In genomic region chrX:41692162-41692749, GRCh38 we compare ENCODE assay signal across 12 cellular contexts. TPM values are rescaled to one million over a fixed set of nuclear protein-coding genes. Genes with fewer than 3 reads are reported as not detected.
DNase-seq lines count a peak whose midpoint lies in the region; ATAC-seq, FAIRE-seq and TF ChIP-seq lines count a peak whose summit lies in the region.
"Had no signal": no experiment of that assay in that cellular context is flagged by ENCODE, and none has a peak within 500 bp of the region (broad histone marks: within the 10 kb centered on the region; RNA-seq: fewer than 3 reads in every experiment).

No MANE protein-coding gene starts in this region.

- peak in 1 of 3 donors; percentile 18 for DNase-seq in CD4-positive, CD25-positive, alpha-beta regulatory T cell
- no peak for DNase-seq in GM18507 (ENCODE audit: extremely low spot score, insufficient read length, low read depth)
- DNase-seq in cardiac fibroblast (ENCODE audit: low read depth in 2 of 2) = peak; percentile 89
- DNase-seq in natural killer cell treated with Interleukin-12 subunit alpha and Interleukin-12 subunit beta and Interleukin-15 and Interleukin-18, amount 100 ng/mL, for 72 hours (ENCODE audit: low spot score) = no peak
- no peak for DNase-seq in head of caudate nucleus
- DNase-seq in dermis blood vessel endothelial cell = no peak
- DNase-seq in activated CD4-positive, alpha-beta T cell treated with anti-CD3 and anti-CD28 coated beads, Interleukin-2, amount 50 U/mL, for 48 hours = no peak
- DNase-seq: activated CD4-positive, alpha-beta T cell treated with anti-CD3 and anti-CD28 coated beads for 36 hours; esophagus squamous epithelium; Kasumi-1; OCI-M1; stomach had no signal

- no peaks in the 10 kb centered on the region for H3K9me3 ChIP-seq in CD4-positive, CD25-positive, alpha-beta regulatory T cell (ENCODE audit: control insufficient read depth in 2 of 2, low read length in 2 of 2)
- H3K9me3 ChIP-seq: esophagus squamous epithelium, stomach had no signal

- H3K9me3 Mint-ChIP-seq in CD4-positive, CD25-positive, alpha-beta regulatory T cell = peaks cover 0 to 2% (median 0%) of the 10 kb centered on the region in 7 donors
- H3K9me3 Mint-ChIP-seq in natural killer cell treated with Interleukin-12 subunit alpha and Interleukin-12 subunit beta and Interleukin-15 and Interleukin-18, amount 100 ng/mL, for 72 hours = no peaks in the 10 kb centered on the region

- H3K27ac Mint-ChIP-seq in CD4-positive, CD25-positive, alpha-beta regulatory T cell = peak overlapping the region in 2 of 3 donors; percentile 4 to 20
- H3K27ac Mint-ChIP-seq in natural killer cell treated with Interleukin-12 subunit alpha and Interleukin-12 subunit beta and Interleukin-15 and Interleukin-18, amount 100 ng/mL, for 72 hours = peak overlapping the region; percentile 55 to 87
- H3K27ac Mint-ChIP-seq: activated CD4-positive, alpha-beta T cell treated with anti-CD3 and anti-CD28 coated beads for 36 hours had no signal

- H3K36me3 Mint-ChIP-seq in CD4-positive, CD25-positive, alpha-beta regulatory T cell = peaks cover 8% of the 10 kb centered on the region
- peaks cover 13% of the 10 kb centered on the region for H3K36me3 Mint-ChIP-seq in natural killer cell treated with Interleukin-12 subunit alpha and Interleukin-12 subunit beta and Interleukin-15 and Interleukin-18, amount 100 ng/mL, for 72 hours

- peak; percentile 62 for FAIRE-seq in GM18507 (lab: Jason Lieb, UNC)

- intact Hi-C loops in head of caudate nucleus (cut with DNase I) = no loop called here

- peak overlapping the region in 1 of 4 donors; percentile 22 for H3K4me3 Mint-ChIP-seq in CD4-positive, CD25-positive, alpha-beta regulatory T cell
- H3K4me3 Mint-ChIP-seq in natural killer cell treated with Interleukin-12 subunit alpha and Interleukin-12 subunit beta and Interleukin-15 and Interleukin-18, amount 100 ng/mL, for 72 hours = no peak overlapping the region
- H3K4me3 Mint-ChIP-seq: activated CD4-positive, alpha-beta T cell treated with anti-CD3 and anti-CD28 coated beads for 36 hours had no signal

- H3K27me3 ChIP-seq in CD4-positive, CD25-positive, alpha-beta regulatory T cell (ENCODE audit: control insufficient read depth, insufficient read depth, low read length) = no peaks in the 10 kb centered on the region
- H3K27me3 ChIP-seq: esophagus squamous epithelium, stomach had no signal

- ATAC-seq in CD4-positive, CD25-positive, alpha-beta regulatory T cell (ENCODE audit: low read depth in 2 of 2) = no peak
- ATAC-seq in natural killer cell treated with Interleukin-12 subunit alpha and Interleukin-12 subunit beta and Interleukin-15 and Interleukin-18, amount 100 ng/mL, for 72 hours = no peak
- ATAC-seq: activated CD4-positive, alpha-beta T cell treated with anti-CD3 and anti-CD28 coated beads for 36 hours had no signal

- H3K4me1 ChIP-seq in CD4-positive, CD25-positive, alpha-beta regulatory T cell (ENCODE audit: control insufficient read depth, insufficient read depth, low read length, poor library complexity, severe bottlenecking) = peaks cover 8% of the 10 kb centered on the region
- H3K4me1 ChIP-seq: esophagus squamous epithelium had no signal

- no peak overlapping the region for H3K4me3 ChIP-seq in CD4-positive, CD25-positive, alpha-beta regulatory T cell (ENCODE audit: low read depth, low read length)
- no peak overlapping the region for H3K4me3 ChIP-seq in cardiac fibroblast (replicated peaks in 1 of 2; ENCODE audit: low read depth in 2 of 2, low read length in 2 of 2)
- H3K4me3 ChIP-seq: esophagus squamous epithelium, stomach had no signal

- H3K4me1 Mint-ChIP-seq in CD4-positive, CD25-positive, alpha-beta regulatory T cell = peaks cover 11 to 67% (median 47%) of the 10 kb centered on the region in 4 donors
- peaks cover 26 to 42% of the 10 kb centered on the region in 2 donors for H3K4me1 Mint-ChIP-seq in natural killer cell treated with Interleukin-12 subunit alpha and Interleukin-12 subunit beta and Interleukin-15 and Interleukin-18, amount 100 ng/mL, for 72 hours (ENCODE audit: low read depth in 2 of 2)

- TF ChIP-seq CTCF in cardiac fibroblast (IDR thresholded peaks at IDR 0.05; ENCODE audit: low read depth, low read length) = no peak

- no peaks in the 10 kb centered on the region for H3K27me3 Mint-ChIP-seq in CD4-positive, CD25-positive, alpha-beta regulatory T cell
- peaks cover 0 to 10% of the 10 kb centered on the region in 2 donors for H3K27me3 Mint-ChIP-seq in natural killer cell treated with Interleukin-12 subunit alpha and Interleukin-12 subunit beta and Interleukin-15 and Interleukin-18, amount 100 ng/mL, for 72 hours
- H3K27me3 Mint-ChIP-seq: activated CD4-positive, alpha-beta T cell treated with anti-CD3 and anti-CD28 coated beads for 36 hours had no signal

- no peak overlapping the region for H3K27ac ChIP-seq in CD4-positive, CD25-positive, alpha-beta regulatory T cell (ENCODE audit: insufficient read depth, low read length, poor library complexity, severe bottlenecking)
- H3K27ac ChIP-seq: esophagus squamous epithelium had no signal

- H3K36me3 ChIP-seq in CD4-positive, CD25-positive, alpha-beta regulatory T cell (ENCODE audit: control insufficient read depth, insufficient read depth, low read length) = peaks cover 9% of the 10 kb centered on the region
- H3K36me3 ChIP-seq: esophagus squamous epithelium, stomach had no signal

RNA-seq across cellular contexts. Expression of gene GPR34, which starts 3.5 kb away (rescaled TPM):
- not detected for total RNA-seq in CD4-positive, CD25-positive, alpha-beta regulatory T cell
- polyA plus RNA-seq in CD4-positive, CD25-positive, alpha-beta regulatory T cell = under 1 TPM in 3 of 4 donors, not detected in 1; 0.17 to 0.53 (median 0.24) TPM
- total RNA-seq in natural killer cell treated with Interleukin-12 subunit alpha and Interleukin-12 subunit beta and Interleukin-15 and Interleukin-18, amount 100 ng/mL, for 72 hours = 1 to 10 TPM in 1 of 2 donors, under 1 TPM in 1; 0.64 to 1.5 TPM
- total RNA-seq in dermis blood vessel endothelial cell = not detected in 2 replicates

RNA-seq across cellular contexts. Expression of gene GPR82, which starts 31.7 kb away (rescaled TPM):
- total RNA-seq in CD4-positive, CD25-positive, alpha-beta regulatory T cell = not detected
- under 1 TPM; 0.25 to 0.83 (median 0.39) TPM for polyA plus RNA-seq in CD4-positive, CD25-positive, alpha-beta regulatory T cell
- 1 to 10 TPM in 1 of 2 donors, under 1 TPM in 1; 0.33 to 1.9 TPM for total RNA-seq in natural killer cell treated with Interleukin-12 subunit alpha and Interleukin-12 subunit beta and Interleukin-15 and Interleukin-18, amount 100 ng/mL, for 72 hours
- total RNA-seq in dermis blood vessel endothelial cell = not detected in 2 replicates

Comparison
In these comparisons a context has a peak if more than half of its experiments do, and no peak if none do; other contexts are left out.
1. DNase-seq: peak in cardiac fibroblast (2 of 2); none in GM18507 (single experiment), natural killer cell treated with Interleukin-12 subunit alpha and Interleukin-12 subunit beta and Interleukin-15 and Interleukin-18, amount 100 ng/mL, for 72 hours (single experiment), head of caudate nucleus (0 of 42), dermis blood vessel endothelial cell (single experiment) and activated CD4-positive, alpha-beta T cell treated with anti-CD3 and anti-CD28 coated beads, Interleukin-2, amount 50 U/mL, for 48 hours (0 of 2).